7 cellular contexts compared by ENCODE assay signal in genomic region chr3:73003050-73003449, GRCh38. TPM values are rescaled to one million over a fixed set of nuclear protein-coding genes. Genes with fewer than 3 reads are reported as not detected.
DNase-seq lines count a peak whose midpoint lies in the region; ATAC-seq, FAIRE-seq and TF ChIP-seq lines count a peak whose summit lies in the region.
"Not testable (repeated sequence)": the region's sequence is repeated elsewhere in the genome, so short reads cannot be mapped to it uniquely, and the experiment has no call there.

No MANE protein-coding gene starts in this region.

- not testable (repeated sequence) for ATAC-seq in DND-41 (ENCODE audit: insufficient read depth, low read depth); T-helper 17 cell; activated T-cell treated with anti-CD3 and anti-CD28 coated beads, Interleukin-2, amount 50 U/mL, for 72 hours (replicated peaks in 1 of 2); K562; natural killer cell treated with Interleukin-12 subunit alpha and Interleukin-12 subunit beta and Interleukin-15 and Interleukin-18, amount 100 ng/mL, for 72 hours; stimulated activated effector memory CD8-positive, alpha-beta T cell treated with anti-CD3 and anti-CD28 coated beads, Interleukin-12 subunit alpha, Interleukin-12 subunit beta, amount 100 ng/mL, for 72 hours

- H3K4me2 ChIP-seq in DND-41 (ENCODE audit: insufficient read depth, low read length) (peak overlapping the region; percentile 23; the same call in 1 of the 2 replicates), hepatocyte (peak overlapping the region; percentile 38)
- H3K4me2 ChIP-seq in K562 (ENCODE audit: insufficient read depth, low read length) = not testable (repeated sequence)

- H3K4me1 ChIP-seq in DND-41 (ENCODE audit: insufficient read depth, low read length) = peaks cover 62% of the 10 kb centered on the region
- not testable (repeated sequence) for H3K4me1 ChIP-seq in K562 (replicated peaks in 1 of 2; ENCODE audit: control insufficient read depth in 2 of 2, insufficient read depth in 2 of 2, low read length in 2 of 2)
- peaks cover 35% of the 10 kb centered on the region for H3K4me1 ChIP-seq in hepatocyte (ENCODE audit: insufficient read depth)

- 86% methylated on average over 8 of the region's 8 CpGs for WGBS in K562 (ENCODE audit: insufficient coverage, low coverage, missing lambda C conversion rate)
- 93% methylated on average over 8 of the region's 8 CpGs for WGBS in hepatocyte (ENCODE audit: low lambda C conversion rate, missing lambda C conversion rate)

- peaks cover 100% of the 10 kb centered on the region for H3K79me2 ChIP-seq in DND-41 (ENCODE audit: insufficient read depth, low read length)
- H3K79me2 ChIP-seq in K562 (ENCODE audit: control insufficient read depth, insufficient read depth, low read length) = peaks cover 99% of the 10 kb centered on the region
- H3K79me2 ChIP-seq in hepatocyte = not testable (repeated sequence)

- CTCF ChIA-PET in K562 (lab: Yijun Ruan, JAX; ENCODE audit: low intra/inter-chr PET ratio) = not testable (repeated sequence)

- not testable (repeated sequence) for H3K9me3 ChIP-seq in DND-41 (ENCODE audit: insufficient read depth, low read length, severe bottlenecking); T-helper 17 cell (ENCODE audit: control insufficient read depth, low read length, poor library complexity, severe bottlenecking); K562 (replicated peaks; ENCODE audit: control insufficient read depth, insufficient read depth, low read depth, low read length); hepatocyte (ENCODE audit: low read depth)

- not testable (repeated sequence) for H3K4me3 ChIP-seq in DND-41 (ENCODE audit: low read depth in 1 of 2, low read length in 2 of 2); K562; hepatocyte

- peaks cover 88% of the 10 kb centered on the region for H4K20me1 ChIP-seq in DND-41 (ENCODE audit: insufficient read depth, low read length)
- peaks cover 22% of the 10 kb centered on the region for H4K20me1 ChIP-seq in K562 (replicated peaks; ENCODE audit: control insufficient read depth, insufficient read depth, low read length)
- peaks cover 100% of the 10 kb centered on the region for H4K20me1 ChIP-seq in hepatocyte (ENCODE audit: insufficient read depth, poor library complexity, severe bottlenecking)

- H3K9me3 Mint-ChIP-seq in activated T-cell treated with anti-CD3 and anti-CD28 coated beads, Interleukin-2, amount 50 U/mL, for 72 hours; natural killer cell treated with Interleukin-12 subunit alpha and Interleukin-12 subunit beta and Interleukin-15 and Interleukin-18, amount 100 ng/mL, for 72 hours; stimulated activated effector memory CD8-positive, alpha-beta T cell treated with anti-CD3 and anti-CD28 coated beads, Interleukin-12 subunit alpha, Interleukin-12 subunit beta, amount 100 ng/mL, for 72 hours: not testable (repeated sequence)

- peaks cover 90% of the 10 kb centered on the region for H3K36me3 ChIP-seq in DND-41 (ENCODE audit: insufficient read depth, low read length)
- peaks cover 85% of the 10 kb centered on the region for H3K36me3 ChIP-seq in K562 (ENCODE audit: control insufficient read depth, insufficient read depth, low read length)
- not testable (repeated sequence) for H3K36me3 ChIP-seq in hepatocyte (replicated peaks; ENCODE audit: insufficient read depth, low read depth)

- H3K27me3 ChIP-seq in DND-41 (ENCODE audit: insufficient read depth, low read length, poor library complexity); K562 (ENCODE audit: control insufficient read depth in 2 of 2, insufficient read depth in 2 of 2, low read length in 2 of 2); hepatocyte: not testable (repeated sequence)

- not testable (repeated sequence) for TF ChIP-seq CTCF in DND-41 (IDR thresholded peaks at IDR 0.05; ENCODE audit: borderline replicate concordance, extremely low read depth, low read length, poor library complexity, severe bottlenecking); K562 (IDR thresholded peaks at IDR 0.05 in 2 of 3, conservative IDR thresholded peaks at IDR 0.05 in 1 of 3; ENCODE audit: insufficient read depth in 2 of 3, low read depth in 1 of 3, low read length in 3 of 3); hepatocyte (IDR thresholded peaks at IDR 0.05; ENCODE audit: poor library complexity)

- H3K36me3 Mint-ChIP-seq in T-helper 17 cell (ENCODE audit: low read depth) = not testable (repeated sequence)
- peaks cover 23 to 67% of the 10 kb centered on the region in 2 donors for H3K36me3 Mint-ChIP-seq in activated T-cell treated with anti-CD3 and anti-CD28 coated beads, Interleukin-2, amount 50 U/mL, for 72 hours (ENCODE audit: insufficient read depth in 2 of 2)
- H3K36me3 Mint-ChIP-seq in natural killer cell treated with Interleukin-12 subunit alpha and Interleukin-12 subunit beta and Interleukin-15 and Interleukin-18, amount 100 ng/mL, for 72 hours = peaks cover 30% of the 10 kb centered on the region
- peaks cover 100% of the 10 kb centered on the region for H3K36me3 Mint-ChIP-seq in stimulated activated effector memory CD8-positive, alpha-beta T cell treated with anti-CD3 and anti-CD28 coated beads, Interleukin-12 subunit alpha, Interleukin-12 subunit beta, amount 100 ng/mL, for 72 hours

- H3K27me3 Mint-ChIP-seq in T-helper 17 cell; activated T-cell treated with anti-CD3 and anti-CD28 coated beads, Interleukin-2, amount 50 U/mL, for 72 hours (ENCODE audit: low read depth); natural killer cell treated with Interleukin-12 subunit alpha and Interleukin-12 subunit beta and Interleukin-15 and Interleukin-18, amount 100 ng/mL, for 72 hours: not testable (repeated sequence)

- DNase-seq in DND-41; T-helper 17 cell; activated T-cell treated with anti-CD3 and anti-CD28 coated beads, Interleukin-2, amount 50 U/mL, for 72 hours; K562 (ENCODE audit: extremely low read depth in 1 of 4, low spot score in 3 of 4); hepatocyte (ENCODE audit: low spot score); natural killer cell treated with Interleukin-12 subunit alpha and Interleukin-12 subunit beta and Interleukin-15 and Interleukin-18, amount 100 ng/mL, for 72 hours (ENCODE audit: low spot score); stimulated activated effector memory CD8-positive, alpha-beta T cell treated with anti-CD3 and anti-CD28 coated beads, Interleukin-12 subunit alpha, Interleukin-12 subunit beta, amount 100 ng/mL, for 72 hours (ENCODE audit: low spot score in 2 of 2): not testable (repeated sequence)

- H3K27ac ChIP-seq in DND-41 (ENCODE audit: low read length); K562 (ENCODE audit: extremely low read depth, low read depth, low read length); hepatocyte: not testable (repeated sequence)

- not testable (repeated sequence) for H3K9me2 ChIP-seq in hepatocyte (replicated peaks; ENCODE audit: insufficient read depth)

- not testable (repeated sequence) for H3K9me1 ChIP-seq in K562 (ENCODE audit: control insufficient read depth, insufficient read depth, low read length)

- POLR2A ChIA-PET in K562 (lab: Yijun Ruan, JAX) = not testable (repeated sequence)

- not testable (repeated sequence) for TF ChIP-seq EP300 in K562 (IDR thresholded peaks at IDR 0.05; ENCODE audit: low read length)

- not testable (repeated sequence) for H2AFZ ChIP-seq in DND-41 (ENCODE audit: low read depth, low read length); K562 (ENCODE audit: low read depth, low read length); hepatocyte

- BruUV-seq in K562 (replicated peaks; lab: Mats Ljungman, UMichigan) = not testable (repeated sequence)

- in situ Hi-C loops in K562 (cut with MboI) = not testable (repeated sequence)

- not testable (repeated sequence) for TF ChIP-seq POLR2A in K562 (conservative IDR thresholded peaks at IDR 0.05)

- intact Hi-C loops in K562 (cut with micrococcal nuclease) = not testable (repeated sequence)

- peaks cover 53% of the 10 kb centered on the region for H3K4me1 Mint-ChIP-seq in T-helper 17 cell
- peaks cover 85% of the 10 kb centered on the region for H3K4me1 Mint-ChIP-seq in activated T-cell treated with anti-CD3 and anti-CD28 coated beads, Interleukin-2, amount 50 U/mL, for 72 hours (ENCODE audit: low read depth)
- H3K4me1 Mint-ChIP-seq in natural killer cell treated with Interleukin-12 subunit alpha and Interleukin-12 subunit beta and Interleukin-15 and Interleukin-18, amount 100 ng/mL, for 72 hours (ENCODE audit: low read depth in 2 of 2) = peaks cover 57 to 61% of the 10 kb centered on the region in 2 donors
- peaks cover 81% of the 10 kb centered on the region for H3K4me1 Mint-ChIP-seq in stimulated activated effector memory CD8-positive, alpha-beta T cell treated with anti-CD3 and anti-CD28 coated beads, Interleukin-12 subunit alpha, Interleukin-12 subunit beta, amount 100 ng/mL, for 72 hours

- H3K9ac ChIP-seq in DND-41 (ENCODE audit: low read depth, low read length); K562 (ENCODE audit: insufficient read depth in 1 of 2, low read depth in 2 of 2, low read length in 2 of 2): not testable (repeated sequence)

- not testable (repeated sequence) for FAIRE-seq in K562 (lab: Jason Lieb, UNC)

- H3K4me3 Mint-ChIP-seq in T-helper 17 cell = peak overlapping the region; percentile 19
- H3K4me3 Mint-ChIP-seq in activated T-cell treated with anti-CD3 and anti-CD28 coated beads, Interleukin-2, amount 50 U/mL, for 72 hours = peak overlapping the region; percentile 38 to 72
- H3K4me3 Mint-ChIP-seq in natural killer cell treated with Interleukin-12 subunit alpha and Interleukin-12 subunit beta and Interleukin-15 and Interleukin-18, amount 100 ng/mL, for 72 hours = peak overlapping the region; percentile 42
- peak overlapping the region; percentile 13 for H3K4me3 Mint-ChIP-seq in stimulated activated effector memory CD8-positive, alpha-beta T cell treated with anti-CD3 and anti-CD28 coated beads, Interleukin-12 subunit alpha, Interleukin-12 subunit beta, amount 100 ng/mL, for 72 hours

- peak overlapping the region; percentile 37 for H3K27ac Mint-ChIP-seq in T-helper 17 cell
- H3K27ac Mint-ChIP-seq in activated T-cell treated with anti-CD3 and anti-CD28 coated beads, Interleukin-2, amount 50 U/mL, for 72 hours = peak overlapping the region; percentile 81
- H3K27ac Mint-ChIP-seq in natural killer cell treated with Interleukin-12 subunit alpha and Interleukin-12 subunit beta and Interleukin-15 and Interleukin-18, amount 100 ng/mL, for 72 hours = peak overlapping the region; percentile 65 to 67
- peak overlapping the region; percentile 45 for H3K27ac Mint-ChIP-seq in stimulated activated effector memory CD8-positive, alpha-beta T cell treated with anti-CD3 and anti-CD28 coated beads, Interleukin-12 subunit alpha, Interleukin-12 subunit beta, amount 100 ng/mL, for 72 hours

- not testable (repeated sequence) for TF ChIP-seq RAD21 in K562 (CRISPR knock-in tag; conservative IDR thresholded peaks at IDR 0.05 in 1 of 2, IDR thresholded peaks at IDR 0.05 in 1 of 2)

RNA-seq across cellular contexts. Expression of gene PPP4R2, which starts 6.4 kb away (rescaled TPM):
- 10 to 100 TPM; 60.1 to 65.1 TPM for total RNA-seq in T-helper 17 cell
- total RNA-seq in activated T-cell treated with anti-CD3 and anti-CD28 coated beads, Interleukin-2, amount 50 U/mL, for 72 hours = 100 to 1,000 TPM in 1 of 2 donors, 10 to 100 TPM in 1; 99.5 to 101 TPM
- 13.1 and 47.8 TPM in 2 replicates for total RNA-seq in K562 (2011; cell fraction: chromatin; rRNA removed; ENCODE audit: low replicate concordance)
- 9.3 TPM in 2 replicates for total RNA-seq in K562 (2011; cell fraction: nucleolus; rRNA removed)
- 21.8 and 28.9 TPM in 2 replicates for total RNA-seq in K562 (2011; cell fraction: nucleoplasm; rRNA removed)
- total RNA-seq in K562 (2014; rRNA removed) = 26.9 and 31.6 TPM in 2 replicates
- total RNA-seq in K562 (2014; rRNA removed; fragmentation: Illumina TruSeq; extraction: Trizol) = 46.7 and 57.5 TPM in 2 replicates
- 34.9 and 38.7 TPM in 2 replicates for total RNA-seq in K562 (2015; rRNA removed; fragmentation: Illumina TruSeq; extraction: Trizol)
- total RNA-seq in K562 (2021) = 43.1 and 49.6 TPM in 2 replicates
- polyA plus RNA-seq in K562 (2011; rRNA removed) = 17.0 and 32.1 TPM in 2 replicates
- polyA plus RNA-seq in K562 (2011; cell fraction: cytosol; rRNA removed) = 2.3 and 5.1 TPM in 2 replicates
- 5.0 and 8.1 TPM in 2 replicates for polyA plus RNA-seq in K562 (2011; cell fraction: nucleus; rRNA removed)
- polyA plus RNA-seq in K562 (2012) = 15.2 and 21.6 TPM in 2 replicates
- polyA plus RNA-seq in K562 (2014; fragmentation: Illumina TruSeq; extraction: Trizol) = 23.2 and 27.4 TPM in 2 replicates
- 10 to 100 TPM; 11.0 to 13.8 TPM for polyA plus RNA-seq in K562 (2014; fragmentation: Nextera tagmentation; extraction: Ambion mirVana)
- 19.4 and 20.0 TPM in 2 replicates for polyA plus RNA-seq in K562 (2014; rRNA removed)
- polyA minus RNA-seq in K562 (2011; rRNA and poly(A)+ RNA removed) = 39.1 and 41.1 TPM in 2 replicates
- polyA minus RNA-seq in K562 (2011; cell fraction: cytosol; rRNA and poly(A)+ RNA removed) = 13.3 and 13.9 TPM in 2 replicates
- polyA minus RNA-seq in K562 (2011; cell fraction: nucleus; rRNA and poly(A)+ RNA removed) = 7.9 and 18.3 TPM in 2 replicates
- total RNA-seq in hepatocyte = 81.8 and 91.4 TPM in 2 replicates
- 51.0 and 58.8 TPM in 2 replicates for polyA plus RNA-seq in hepatocyte
- 100 to 1,000 TPM; 126 to 128 TPM for total RNA-seq in natural killer cell treated with Interleukin-12 subunit alpha and Interleukin-12 subunit beta and Interleukin-15 and Interleukin-18, amount 100 ng/mL, for 72 hours

RNA-seq across cellular contexts. Expression of gene EBLN2, which starts 58.4 kb away (rescaled TPM):
- 10 to 100 TPM; 11.7 to 15.8 TPM for total RNA-seq in T-helper 17 cell
- total RNA-seq in activated T-cell treated with anti-CD3 and anti-CD28 coated beads, Interleukin-2, amount 50 U/mL, for 72 hours = 1 to 10 TPM; 7.0 to 7.4 TPM
- 17.9 and 40.1 TPM in 2 replicates for total RNA-seq in K562 (2011; cell fraction: chromatin; rRNA removed; ENCODE audit: low replicate concordance)
- 7.8 and 12.0 TPM in 2 replicates for total RNA-seq in K562 (2011; cell fraction: nucleolus; rRNA removed)
- 19.9 and 38.8 TPM in 2 replicates for total RNA-seq in K562 (2011; cell fraction: nucleoplasm; rRNA removed)
- total RNA-seq in K562 (2014; rRNA removed) = 2.4 and 2.5 TPM in 2 replicates
- total RNA-seq in K562 (2014; rRNA removed; fragmentation: Illumina TruSeq; extraction: Trizol) = 4.6 and 5.2 TPM in 2 replicates
- 3.8 TPM in 2 replicates for total RNA-seq in K562 (2015; rRNA removed; fragmentation: Illumina TruSeq; extraction: Trizol)
- total RNA-seq in K562 (2021) = 2.2 and 3.0 TPM in 2 replicates
- polyA plus RNA-seq in K562 (2011; rRNA removed) = 2.4 and 2.5 TPM in 2 replicates
- 0.25 and 0.49 TPM in 2 replicates for polyA plus RNA-seq in K562 (2011; cell fraction: cytosol; rRNA removed)
- polyA plus RNA-seq in K562 (2011; cell fraction: nucleus; rRNA removed) = 5.9 and 6.9 TPM in 2 replicates
- 0.78 and 1.1 TPM in 2 replicates for polyA plus RNA-seq in K562 (2012)
- 1.6 and 1.8 TPM in 2 replicates for polyA plus RNA-seq in K562 (2014; fragmentation: Illumina TruSeq; extraction: Trizol)
- polyA plus RNA-seq in K562 (2014; fragmentation: Nextera tagmentation; extraction: Ambion mirVana) = 1 to 10 TPM in 1 of 2 experiments, under 1 TPM in 1; 0.39 to 1.4 TPM
- polyA plus RNA-seq in K562 (2014; rRNA removed) = 1.6 and 1.8 TPM in 2 replicates
- polyA minus RNA-seq in K562 (2011; rRNA and poly(A)+ RNA removed) = 14.6 and 18.2 TPM in 2 replicates
- polyA minus RNA-seq in K562 (2011; cell fraction: cytosol; rRNA and poly(A)+ RNA removed) = 3.1 TPM in 2 replicates
- polyA minus RNA-seq in K562 (2011; cell fraction: nucleus; rRNA and poly(A)+ RNA removed) = 7.3 and 16.2 TPM in 2 replicates
- total RNA-seq in hepatocyte = 5.5 and 9.3 TPM in 2 replicates
- polyA plus RNA-seq in hepatocyte = 5.8 and 6.1 TPM in 2 replicates
- 10 to 100 TPM; 10.3 to 15.5 TPM for total RNA-seq in natural killer cell treated with Interleukin-12 subunit alpha and Interleukin-12 subunit beta and Interleukin-15 and Interleukin-18, amount 100 ng/mL, for 72 hours
